ENCODE assay signal across 2 cellular contexts in genomic region chr4:122873752-122874151, GRCh38.
TF ChIP-seq lines count a peak whose summit lies in the region.

No MANE protein-coding gene starts in this region.

TF ChIP-seq in A549, 52 proteins besides CTCF, POLR2A, EP300 and RAD21 (continued from another document):
- TF ChIP-seq E2F6 (IDR thresholded peaks at IDR 0.05; ENCODE audit: borderline replicate concordance, low read depth) = no peak
- no peak for TF ChIP-seq PHF8 (IDR thresholded peaks at IDR 0.05; ENCODE audit: borderline replicate concordance, low read depth)
- TF ChIP-seq ATOH8 (CRISPR knock-in tag; IDR thresholded peaks at IDR 0.05; ENCODE audit: low read depth) = no peak
- TF ChIP-seq FOSL2 (IDR thresholded peaks at IDR 0.05) = peak; percentile 27; the same call in 1 of the 2 replicates
- TF ChIP-seq FOSL2 (CRISPR knock-in tag; IDR thresholded peaks at IDR 0.05) = peak; percentile 56
- peak; percentile 36; the same call in 1 of the 2 replicates for TF ChIP-seq GATA3 (IDR thresholded peaks at IDR 0.05; ENCODE audit: borderline replicate concordance)
- TF ChIP-seq ELK1 (IDR thresholded peaks at IDR 0.05; ENCODE audit: low read depth, low read length) = no peak
- 0 out of 5 replicates have a peak, but pooled peaks of 1 of the 2 experiments have one; percentile 4 for TF ChIP-seq JUN (IDR thresholded peaks at IDR 0.05)
- no peak for TF ChIP-seq ZNF302 (CRISPR knock-in tag; IDR thresholded peaks at IDR 0.05)
- no peak for TF ChIP-seq HDAC2 (IDR thresholded peaks at IDR 0.05)
- no peak for TF ChIP-seq CHD2 (IDR thresholded peaks at IDR 0.05; ENCODE audit: low read length, partially characterized antibody)

TF ChIP-seq in GM23338, 12 proteins besides CTCF, POLR2A, EP300 and RAD21:
- TF ChIP-seq REST (IDR thresholded peaks at IDR 0.05; ENCODE audit: unreplicated experiment) = no peak
- TF ChIP-seq EZH2 (IDR thresholded peaks at IDR 0.05; ENCODE audit: low read depth, unreplicated experiment) = no peak
